Comparison of ENCODE assay signal across 1 cellular context in the genomic region with DNA sequence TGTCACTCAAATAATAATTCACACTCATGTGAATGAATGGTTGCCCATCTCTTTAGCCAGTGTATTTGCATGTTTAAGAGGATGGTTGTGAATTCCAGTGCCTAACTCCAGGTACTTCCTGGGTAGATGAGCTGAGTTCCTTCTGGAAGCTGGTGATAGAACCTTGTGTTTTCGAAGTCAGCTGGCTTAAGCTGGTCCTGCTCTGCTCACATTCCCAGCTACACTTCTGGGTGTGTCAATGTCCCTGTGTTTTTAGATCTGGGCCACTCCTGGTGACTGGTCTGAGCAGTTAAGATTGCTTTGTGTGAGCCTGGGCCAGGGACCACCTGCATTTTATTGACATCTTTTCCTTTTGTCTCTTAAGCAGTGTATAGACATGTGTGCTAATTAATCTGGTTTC.
TF ChIP-seq lines count a peak whose summit lies in the region.

No MANE protein-coding gene starts in this region.

TF ChIP-seq in endothelial cell of umbilical vein, 7 proteins besides CTCF, POLR2A, EP300 and RAD21 (continued from another document):
- TF ChIP-seq GATA2 (IDR thresholded peaks at IDR 0.05; ENCODE audit: insufficient read depth, insufficient read length, low read depth, low read length) = no peak
- no peak for TF ChIP-seq FOS (IDR thresholded peaks at IDR 0.05; ENCODE audit: borderline replicate concordance, insufficient read depth, low read length)
- no peak for TF ChIP-seq EZH2 (IDR thresholded peaks at IDR 0.05; ENCODE audit: borderline replicate concordance, low read depth, low read length, severe bottlenecking)
- TF ChIP-seq, protein P1, sequence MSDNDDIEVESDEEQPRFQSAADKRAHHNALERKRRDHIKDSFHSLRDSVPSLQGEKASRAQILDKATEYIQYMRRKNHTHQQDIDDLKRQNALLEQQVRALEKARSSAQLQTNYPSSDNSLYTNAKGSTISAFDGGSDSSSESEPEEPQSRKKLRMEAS (IDR thresholded peaks at IDR 0.05; ENCODE audit: insufficient read depth, insufficient read length) = no peak
- no peak for TF ChIP-seq MYC (IDR thresholded peaks at IDR 0.05; ENCODE audit: low read depth, low read length)
